Comparison of ENCODE assay signal across 8 cellular contexts in the genomic region with DNA sequence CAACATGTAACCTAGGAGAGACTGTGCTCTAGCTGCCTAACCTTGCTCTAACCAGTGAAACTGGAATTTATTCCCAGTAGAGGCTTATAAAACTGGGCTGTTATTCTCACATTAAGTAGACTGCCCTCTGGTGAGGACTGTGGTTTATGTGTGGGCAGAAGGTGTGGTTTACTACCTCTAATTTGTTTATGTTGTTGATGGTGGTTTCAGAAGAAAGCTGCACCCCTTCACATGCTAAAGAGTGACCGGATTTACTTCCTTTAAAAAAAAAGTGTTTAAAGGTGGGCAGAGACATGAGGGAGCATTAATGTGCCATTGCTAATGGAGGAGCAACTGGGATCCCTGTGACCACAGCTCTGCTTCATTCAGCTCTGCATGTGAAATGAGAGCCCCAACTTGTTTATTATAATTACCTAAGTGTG.
DNase-seq lines count a peak whose midpoint lies in the region; ATAC-seq, FAIRE-seq and TF ChIP-seq lines count a peak whose summit lies in the region.

No MANE protein-coding gene starts in this region.

- dilution Hi-C loops in endothelial cell of umbilical vein (cut with MboI; ENCODE audit: extremely low pct_ligation_motif_present, low sequenced_read_pairs) = no loop called here

- no peaks in the 10 kb centered on the region for H3K79me2 ChIP-seq in endothelial cell of umbilical vein (ENCODE audit: control insufficient read depth, insufficient read depth, low read length)

- intact Hi-C loops in Caco-2 (cut with micrococcal nuclease; ENCODE audit: unreplicated experiment) (loop anchor here (1.0 kb wide), 1 partner anchor 279 kb away; no protein-coding TSS in a partner anchor), endothelial cell of umbilical vein (cut with micrococcal nuclease) (loop anchor here (1.0 to 5.0 kb wide), 3 partner anchors 87 to 241 kb away; no protein-coding TSS in a partner anchor)
- intact Hi-C loops in activated CD4-positive, alpha-beta T cell treated with anti-CD3 and anti-CD28 coated beads, Interleukin-2, amount 10 ng/mL, durations not matched to agents 24 days and 14 days (cut with micrococcal nuclease) = no loop called here

- TF ChIP-seq RAD21 in Ishikawa (IDR thresholded peaks at IDR 0.05; ENCODE audit: low read depth) = peak; percentile 20; the same call in 1 of the 2 replicates

- ATAC-seq in GM21515 (IDR thresholded peaks at IDR 0.05; ENCODE audit: unreplicated experiment) (peak; percentile 80), HG03571 (IDR thresholded peaks at IDR 0.05; ENCODE audit: unreplicated experiment) (no peak), SK-N-SH treated with all-trans-retinoic acid at 6 μM for 48 hours (no peak)

- no peaks in the 10 kb centered on the region for H3K36me3 Mint-ChIP-seq in Caco-2 (ENCODE audit: insufficient read depth, unreplicated experiment)
- H3K36me3 Mint-ChIP-seq in activated CD4-positive, alpha-beta T cell treated with anti-CD3 and anti-CD28 coated beads, Interleukin-2, amount 10 ng/mL, durations not matched to agents 24 days and 14 days (ENCODE audit: low read depth) = no peaks in the 10 kb centered on the region

- no peak for TF ChIP-seq EP300 in Ishikawa (IDR thresholded peaks at IDR 0.05; ENCODE audit: borderline replicate concordance)

- no peaks in the 10 kb centered on the region for H3K9me3 Mint-ChIP-seq in Caco-2 (ENCODE audit: unreplicated experiment)
- no peaks in the 10 kb centered on the region for H3K9me3 Mint-ChIP-seq in activated CD4-positive, alpha-beta T cell treated with anti-CD3 and anti-CD28 coated beads, Interleukin-2, amount 10 ng/mL, durations not matched to agents 24 days and 14 days

- CTCF ChIA-PET in Caco-2 (lab: Charles Lee) (interaction anchor here (1.0 to 2.4 kb wide), 2 partner anchors 241 to 279 kb away, joined by 3 to 8 read pairs; no protein-coding TSS in a partner anchor), endothelial cell of umbilical vein (lab: Charles Lee) (interaction anchor here (0.7 to 6.8 kb wide), 40 partner anchors 9 to 525 kb away, joined by 3 to 94 read pairs (median 5); no protein-coding TSS in a partner anchor)

- BruUV-seq in Caco-2 (replicated peaks; lab: Mats Ljungman, UMichigan) (no TSS peak), endothelial cell of umbilical vein (replicated peaks; lab: Mats Ljungman, UMichigan) (no TSS peak)

- H3K4me1 Mint-ChIP-seq in Caco-2 (ENCODE audit: low read depth, unreplicated experiment) = peaks cover 33% of the 10 kb centered on the region
- no peaks in the 10 kb centered on the region for H3K4me1 Mint-ChIP-seq in activated CD4-positive, alpha-beta T cell treated with anti-CD3 and anti-CD28 coated beads, Interleukin-2, amount 10 ng/mL, durations not matched to agents 24 days and 14 days

- H3K9ac ChIP-seq in endothelial cell of umbilical vein (replicated peaks; ENCODE audit: extremely low read depth, insufficient read depth, low read length) = peak overlapping the region; percentile 52

- H3K27ac Mint-ChIP-seq in Caco-2 (ENCODE audit: unreplicated experiment) = peak overlapping the region; percentile 58
- no peak overlapping the region for H3K27ac Mint-ChIP-seq in activated CD4-positive, alpha-beta T cell treated with anti-CD3 and anti-CD28 coated beads, Interleukin-2, amount 10 ng/mL, durations not matched to agents 24 days and 14 days

- POLR2A ChIA-PET in Caco-2 (lab: Charles Lee) = no interaction called here
- POLR2A ChIA-PET in endothelial cell of umbilical vein (lab: Charles Lee) = interaction anchor here (1.0 kb wide), 1 partner anchor 106 kb away, joined by 4 read pairs; no protein-coding TSS in a partner anchor

- FAIRE-seq in endothelial cell of umbilical vein (lab: Jason Lieb, UNC) = no peak

- H3K36me3 ChIP-seq in Caco-2 (ENCODE audit: control insufficient read depth, insufficient read depth, low read length) (no peaks in the 10 kb centered on the region), endothelial cell of umbilical vein (ENCODE audit: control insufficient read depth in 2 of 2, extremely low read depth in 1 of 2, insufficient read depth in 2 of 2, low read length in 2 of 2) (no peaks in the 10 kb centered on the region)

- no peak overlapping the region for H2AFZ ChIP-seq in endothelial cell of umbilical vein (ENCODE audit: low read depth, low read length)

- TF ChIP-seq CTCF in Caco-2 (IDR thresholded peaks at IDR 0.05; ENCODE audit: insufficient read depth in 1 of 2, low read depth in 1 of 2, low read length in 1 of 2, severe bottlenecking in 1 of 2, unreplicated experiment in 1 of 2) (peak in 1 of 2 experiments; percentile 26), endothelial cell of umbilical vein (IDR thresholded peaks at IDR 0.05; ENCODE audit: extremely low read depth in 1 of 2, insufficient read depth in 1 of 2, low read depth in 1 of 2, low read length in 2 of 2) (peak; percentile 15 to 25), coronary artery (IDR thresholded peaks at IDR 0.05) (no peak)

- H3K4me1 ChIP-seq in Caco-2 (peaks cover 39% of the 10 kb centered on the region), endothelial cell of umbilical vein (ENCODE audit: control insufficient read depth, extremely low read depth, insufficient read depth, low read length) (peaks cover 45% of the 10 kb centered on the region)

- H4K20me1 ChIP-seq in endothelial cell of umbilical vein (replicated peaks; ENCODE audit: control insufficient read depth, extremely low read depth, insufficient read depth, low read length) = no peaks in the 10 kb centered on the region

- peak in 1 of 2 experiments; percentile 16 for DNase-seq in Caco-2
- peak; percentile 80 for DNase-seq in endothelial cell of umbilical vein (ENCODE audit: low read depth, low spot score)
- no peak for DNase-seq in coronary artery (ENCODE audit: low spot score)
- no peak for DNase-seq in activated CD4-positive, alpha-beta T cell treated with anti-CD3 and anti-CD28 coated beads, Interleukin-2, amount 10 ng/mL, durations not matched to agents 24 days and 14 days

- H3K4me2 ChIP-seq in endothelial cell of umbilical vein (ENCODE audit: insufficient read depth, low read length) = peak overlapping the region; percentile 47

- no peaks in the 10 kb centered on the region for H3K27me3 Mint-ChIP-seq in Caco-2 (ENCODE audit: insufficient read depth, unreplicated experiment)
- peaks cover 7% of the 10 kb centered on the region for H3K27me3 Mint-ChIP-seq in activated CD4-positive, alpha-beta T cell treated with anti-CD3 and anti-CD28 coated beads, Interleukin-2, amount 10 ng/mL, durations not matched to agents 24 days and 14 days

- TF ChIP-seq POLR2A in endothelial cell of umbilical vein (IDR thresholded peaks at IDR 0.05; ENCODE audit: low read depth, low read length) = no peak

- no peak overlapping the region for H3K4me3 ChIP-seq in Caco-2 (ENCODE audit: low read depth, low read length)
- H3K4me3 ChIP-seq in endothelial cell of umbilical vein (replicated peaks in 1 of 3; ENCODE audit: insufficient read depth in 1 of 3, low read depth in 1 of 3, low read length in 3 of 3) = no peak overlapping the region
- H3K4me3 ChIP-seq in coronary artery = no peak overlapping the region

- H3K9me1 ChIP-seq in endothelial cell of umbilical vein (replicated peaks; ENCODE audit: control insufficient read depth, extremely low read depth, insufficient read depth, low read length) = no peaks in the 10 kb centered on the region

- H3K27me3 ChIP-seq in Caco-2 (replicated peaks; ENCODE audit: control insufficient read depth, insufficient read depth, low read length) = no peaks in the 10 kb centered on the region
- no peaks in the 10 kb centered on the region for H3K27me3 ChIP-seq in endothelial cell of umbilical vein (ENCODE audit: control insufficient read depth in 2 of 2, insufficient read depth in 2 of 2, low read length in 2 of 2)

- H3K9me3 ChIP-seq in Caco-2 (no peaks in the 10 kb centered on the region), endothelial cell of umbilical vein (replicated peaks; ENCODE audit: control insufficient read depth, insufficient read depth, low read length) (no peaks in the 10 kb centered on the region)

- H3K27ac ChIP-seq in endothelial cell of umbilical vein (ENCODE audit: insufficient read depth, low read depth, low read length) (peak overlapping the region; percentile 88), coronary artery (no peak overlapping the region)

- H3K4me3 Mint-ChIP-seq in Caco-2 (ENCODE audit: unreplicated experiment) = no peak overlapping the region
- no peak overlapping the region for H3K4me3 Mint-ChIP-seq in activated CD4-positive, alpha-beta T cell treated with anti-CD3 and anti-CD28 coated beads, Interleukin-2, amount 10 ng/mL, durations not matched to agents 24 days and 14 days

TF ChIP-seq in Ishikawa, 13 proteins besides CTCF, POLR2A, EP300 and RAD21:
- no peak for TF ChIP-seq FOXM1 (IDR thresholded peaks at IDR 0.05; ENCODE audit: borderline replicate concordance, low read depth)

TF ChIP-seq in endothelial cell of umbilical vein, 7 proteins besides CTCF, POLR2A, EP300 and RAD21 (continues in another document):
- TF ChIP-seq GATA2 (IDR thresholded peaks at IDR 0.05; ENCODE audit: insufficient read depth, insufficient read length, low read depth, low read length) (no peak), MYC (IDR thresholded peaks at IDR 0.05; ENCODE audit: low read depth, low read length) (no peak), FOS (IDR thresholded peaks at IDR 0.05; ENCODE audit: borderline replicate concordance, insufficient read depth, low read length) (no peak), POLR2AphosphoS5 (IDR thresholded peaks at IDR 0.05; ENCODE audit: insufficient read depth, low read depth, low read length) (no peak), JUN (IDR thresholded peaks at IDR 0.05; ENCODE audit: borderline replicate concordance, insufficient read depth, insufficient read length, low read depth) (no peak)
- TF ChIP-seq, protein P1, sequence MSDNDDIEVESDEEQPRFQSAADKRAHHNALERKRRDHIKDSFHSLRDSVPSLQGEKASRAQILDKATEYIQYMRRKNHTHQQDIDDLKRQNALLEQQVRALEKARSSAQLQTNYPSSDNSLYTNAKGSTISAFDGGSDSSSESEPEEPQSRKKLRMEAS (IDR thresholded peaks at IDR 0.05; ENCODE audit: insufficient read depth, insufficient read length) = no peak

TF ChIP-seq in SK-N-SH treated with all-trans-retinoic acid at 6 μM for 48 hours, 23 proteins besides CTCF, POLR2A, EP300 and RAD21 (continues in another document):
- TF ChIP-seq RARB (CRISPR knock-in tag; IDR thresholded peaks at IDR 0.05) (no peak), ZFP3 (CRISPR knock-in tag; IDR thresholded peaks at IDR 0.05) (no peak), ZNF70 (CRISPR knock-in tag; IDR thresholded peaks at IDR 0.05) (no peak), TOX (CRISPR knock-in tag; IDR thresholded peaks at IDR 0.05; ENCODE audit: borderline replicate concordance) (no peak), ZC3H10 (CRISPR knock-in tag; IDR thresholded peaks at IDR 0.05) (no peak), PPARA (CRISPR knock-in tag; IDR thresholded peaks at IDR 0.05; ENCODE audit: borderline replicate concordance) (no peak)
